ENCODE assay signal across 26 cellular contexts in genomic region chr5:4027335-4027734, GRCh38.
DNase-seq lines count a peak whose midpoint lies in the region; ATAC-seq, FAIRE-seq and TF ChIP-seq lines count a peak whose summit lies in the region.
"Had no signal": no experiment of that assay in that cellular context is flagged by ENCODE, and none has a peak within 500 bp of the region (broad histone marks: within the 10 kb centered on the region; RNA-seq: fewer than 3 reads in every experiment).

No MANE protein-coding gene starts in this region.

- H3K4ac ChIP-seq in trophoblast cell (ENCODE audit: low read depth, low read length) = no peak overlapping the region

- WGBS in HepG2 (ENCODE audit: low lambda C conversion rate) = 3% methylated on average over 7 of the region's 7 CpGs
- WGBS in right lobe of liver (ENCODE audit: insufficient coverage, low coverage, low lambda C conversion rate, missing lambda C conversion rate) = 25% methylated on average over 7 of the region's 7 CpGs
- no CpG with 5 or more reads among the region's 7 CpGs for WGBS in trophoblast cell (ENCODE audit: extremely low coverage, insufficient coverage, insufficient read length)

- H3K4me3 ChIP-seq in HepG2 (replicated peaks in 1 of 3; ENCODE audit: insufficient read depth in 1 of 3, low read depth in 2 of 3, low read length in 3 of 3) = no peak overlapping the region
- no peak overlapping the region for H3K4me3 ChIP-seq in right lobe of liver
- no peak overlapping the region for H3K4me3 ChIP-seq in left lung
- no peak overlapping the region for H3K4me3 ChIP-seq in trophoblast cell (ENCODE audit: low read depth, low read length)
- no peak overlapping the region for H3K4me3 ChIP-seq in WERI-Rb-1 (ENCODE audit: low read depth, low read length)
- H3K4me3 ChIP-seq: SJSA1, transverse colon had no signal

- H3K9me3 ChIP-seq in HepG2 (ENCODE audit: low read length) (peaks cover 94% of the 10 kb centered on the region), right lobe of liver (no peaks in the 10 kb centered on the region), left lung (no peaks in the 10 kb centered on the region), trophoblast cell (ENCODE audit: insufficient read depth, low read depth, low read length) (no peaks in the 10 kb centered on the region), WERI-Rb-1 (ENCODE audit: severe bottlenecking) (peaks cover 5% of the 10 kb centered on the region)

- H2BK5ac ChIP-seq in trophoblast cell (ENCODE audit: low read depth, low read length, poor library complexity) = no peak overlapping the region

- H4K20me1 ChIP-seq in HepG2 (ENCODE audit: insufficient read depth, low read length) = no peaks in the 10 kb centered on the region

- H3K4me1 Mint-ChIP-seq in progenitor cell of endocrine pancreas (ENCODE audit: low read depth) = peaks cover 7% of the 10 kb centered on the region
- H3K4me1 Mint-ChIP-seq: immature natural killer cell had no signal

- H3K4me1 ChIP-seq in HepG2 (ENCODE audit: insufficient read depth, low read length) (no peaks in the 10 kb centered on the region), right lobe of liver (no peaks in the 10 kb centered on the region), left lung (no peaks in the 10 kb centered on the region), trophoblast cell (ENCODE audit: control insufficient read depth in 1 of 2, insufficient read depth in 2 of 2, low read length in 2 of 2) (no peaks in the 10 kb centered on the region)
- H3K4me1 ChIP-seq: SJSA1, transverse colon had no signal

- no peaks in the 10 kb centered on the region for H3K36me3 ChIP-seq in HepG2 (replicated peaks in 1 of 2; ENCODE audit: control insufficient read depth in 1 of 2, insufficient read depth in 2 of 2, low read length in 2 of 2)
- H3K36me3 ChIP-seq in right lobe of liver = no peaks in the 10 kb centered on the region
- no peaks in the 10 kb centered on the region for H3K36me3 ChIP-seq in left lung
- no peaks in the 10 kb centered on the region for H3K36me3 ChIP-seq in trophoblast cell (ENCODE audit: control insufficient read depth in 1 of 2, insufficient read depth in 2 of 2, low read length in 2 of 2)
- H3K36me3 ChIP-seq in WERI-Rb-1 = no peaks in the 10 kb centered on the region
- H3K36me3 ChIP-seq: SJSA1, transverse colon had no signal

- no peaks in the 10 kb centered on the region for H3K36me3 Mint-ChIP-seq in progenitor cell of endocrine pancreas (ENCODE audit: insufficient read depth)

- no peak overlapping the region for H2BK120ac ChIP-seq in trophoblast cell (ENCODE audit: insufficient read depth, low read length, poor library complexity)

- no peak overlapping the region for H3K27ac ChIP-seq in HepG2 (ENCODE audit: extremely low read length, insufficient read depth, low read length)
- no peak overlapping the region for H3K27ac ChIP-seq in right lobe of liver
- no peak overlapping the region for H3K27ac ChIP-seq in left lung
- no peak overlapping the region for H3K27ac ChIP-seq in trophoblast cell (ENCODE audit: low read depth, low read length)
- no peak overlapping the region for H3K27ac ChIP-seq in WERI-Rb-1
- H3K27ac ChIP-seq: HL-60, SJSA1, transverse colon had no signal

- H3K27ac Mint-ChIP-seq in progenitor cell of endocrine pancreas = no peak overlapping the region
- H3K27ac Mint-ChIP-seq: activated CD8-positive, alpha-beta T cell treated with anti-CD3 and anti-CD28 coated beads, Interleukin-2, amount 10 ng/mL, durations not matched to agents 7 days and 5 days; immature natural killer cell had no signal

- no peak overlapping the region for H3K23ac ChIP-seq in trophoblast cell (ENCODE audit: low read length)

- H3K79me1 ChIP-seq in trophoblast cell (ENCODE audit: low read length) = no peaks in the 10 kb centered on the region

- no peak for ATAC-seq in HepG2
- no peak for ATAC-seq in right lobe of liver
- peak; percentile 68 for ATAC-seq in left lung
- ATAC-seq: activated CD8-positive, alpha-beta T cell treated with anti-CD3 and anti-CD28 coated beads, Interleukin-2, amount 10 ng/mL, durations not matched to agents 7 days and 5 days; HCT116 had no signal

- POLR2A ChIA-PET in HepG2 (lab: Yijun Ruan, JAX) = no interaction called here

- FAIRE-seq in HepG2 (lab: Jason Lieb, UNC) = no peak
- FAIRE-seq: frontal cortex, TTC549 had no signal

- TF ChIP-seq EP300 in HepG2 (IDR thresholded peaks at IDR 0.05; ENCODE audit: low read depth in 2 of 2, low read length in 2 of 2) (no peak), HepG2 (CRISPR knock-in tag; IDR thresholded peaks at IDR 0.05; ENCODE audit: borderline replicate concordance) (no peak)

- H3K9ac ChIP-seq in HepG2 (ENCODE audit: insufficient read depth, low read depth, low read length) (no peak overlapping the region), trophoblast cell (ENCODE audit: low read length) (no peak overlapping the region)

- H3K27me3 ChIP-seq in HepG2 (ENCODE audit: control insufficient read depth in 1 of 2, insufficient read depth in 2 of 2, low read length in 2 of 2) = no peaks in the 10 kb centered on the region
- H3K27me3 ChIP-seq in right lobe of liver = no peaks in the 10 kb centered on the region
- H3K27me3 ChIP-seq in left lung = no peaks in the 10 kb centered on the region
- H3K27me3 ChIP-seq in trophoblast cell (ENCODE audit: insufficient read depth, low read length) = no peaks in the 10 kb centered on the region
- H3K27me3 ChIP-seq in WERI-Rb-1 (ENCODE audit: insufficient read depth, low read depth, severe bottlenecking) = no peaks in the 10 kb centered on the region
- H3K27me3 ChIP-seq: SJSA1, transverse colon had no signal

- in situ Hi-C loops in HepG2 (cut with HindIII; ENCODE audit: extremely low pct_ligation_motif_present, low pct_unique_long_range_greater_than_20kb) = no loop called here

- no peak overlapping the region for H3K14ac ChIP-seq in trophoblast cell (ENCODE audit: low read length)

- no peak overlapping the region for H3K4me2 ChIP-seq in HepG2 (ENCODE audit: low read depth, low read length)
- no peak overlapping the region for H3K4me2 ChIP-seq in trophoblast cell (ENCODE audit: low read length)

- no peak overlapping the region for H4K91ac ChIP-seq in trophoblast cell (ENCODE audit: low read depth, low read length)

- H3K18ac ChIP-seq in trophoblast cell (ENCODE audit: low read length) = no peak overlapping the region

- no peak overlapping the region for H2BK12ac ChIP-seq in trophoblast cell (ENCODE audit: low read length)

- no peak overlapping the region for H2AK5ac ChIP-seq in trophoblast cell (ENCODE audit: low read length)

- intact Hi-C loops in HepG2 (cut with micrococcal nuclease; ENCODE audit: unreplicated experiment) = no loop called here
- intact Hi-C loops in right lobe of liver (cut with DNase I) = no loop called here
- intact Hi-C loops in left lung (cut with DNase I) = no loop called here

- no peak overlapping the region for H4K12ac ChIP-seq in trophoblast cell (ENCODE audit: low read depth, low read length)

- CTCF ChIA-PET in HepG2 (lab: Yijun Ruan, JAX; ENCODE audit: low intra/inter-chr PET ratio, low total read pairs) = no interaction called here

- BruUV-seq in HepG2 (replicated peaks; lab: Mats Ljungman, UMichigan) = no TSS peak

- no peak overlapping the region for H4K8ac ChIP-seq in trophoblast cell (ENCODE audit: low read depth, low read length)

- H2AFZ ChIP-seq in HepG2 (ENCODE audit: low read length) (no peak overlapping the region), trophoblast cell (ENCODE audit: insufficient read depth, low read length, poor library complexity) (no peak overlapping the region)

- H3K4me3 Mint-ChIP-seq in progenitor cell of endocrine pancreas (ENCODE audit: low read depth) = no peak overlapping the region
- H3K4me3 Mint-ChIP-seq: activated CD8-positive, alpha-beta T cell treated with anti-CD3 and anti-CD28 coated beads, Interleukin-2, amount 10 ng/mL, durations not matched to agents 7 days and 5 days; immature natural killer cell; nephron had no signal

- DNase-seq in HepG2 (ENCODE audit: low spot score) (no peak), right lobe of liver (no peak), astrocyte of the hippocampus (ENCODE audit: low read depth, low spot score) (peak; percentile 44), left lung (no peak), HPDE6-E6E7 (ENCODE audit: extremely low spot score) (no peak), trophoblast cell (no peak), WERI-Rb-1 (no peak), progenitor cell of endocrine pancreas (ENCODE audit: low spot score, unreplicated experiment) (no peak)
- DNase-seq: activated CD4-positive, CD25-positive, alpha-beta regulatory T cell treated with anti-CD3 and anti-CD28 coated beads, Interleukin-2, amount 50 U/mL, for 72 hours; activated CD8-positive, alpha-beta T cell treated with anti-CD3 and anti-CD28 coated beads, Interleukin-2, amount 10 ng/mL, durations not matched to agents 7 days and 5 days; activated effector memory CD4-positive, alpha-beta T cell treated with anti-CD3 and anti-CD28 coated beads, Interleukin-2, amount 50 U/mL, for 16 hours; activated T-cell treated with anti-CD3 and anti-CD28 coated beads for 4 hours; COR-L47; DMS79; effector CD4-positive, alpha-beta T cell; hippocampal formation; immature natural killer cell; NCI-H1092 treated with DMSO at 0.1 percent for 48 hours; NCI-H2029; transverse colon had no signal

- no peaks in the 10 kb centered on the region for H3K27me3 Mint-ChIP-seq in progenitor cell of endocrine pancreas

- TF ChIP-seq RAD21 in HepG2 (CRISPR knock-in tag; IDR thresholded peaks at IDR 0.05) = no peak

- TF ChIP-seq CTCF in HepG2 (CRISPR knock-in tag; IDR thresholded peaks at IDR 0.05) = no peak
- no peak for TF ChIP-seq CTCF in right lobe of liver (IDR thresholded peaks at IDR 0.05)
- TF ChIP-seq CTCF in left lung (IDR thresholded peaks at IDR 0.05) = no peak
- no peak for TF ChIP-seq CTCF in WERI-Rb-1 (IDR thresholded peaks at IDR 0.05; ENCODE audit: low read depth, low read length)
- no peak for TF ChIP-seq CTCF in progenitor cell of endocrine pancreas (IDR thresholded peaks at IDR 0.05; ENCODE audit: unreplicated experiment)

- H3K79me2 ChIP-seq in HepG2 (ENCODE audit: insufficient read depth, low read length) (no peaks in the 10 kb centered on the region), trophoblast cell (ENCODE audit: control insufficient read depth, insufficient read depth, low read length, poor library complexity) (no peaks in the 10 kb centered on the region)

- TF ChIP-seq POLR2A in HepG2 (IDR thresholded peaks at IDR 0.05; ENCODE audit: insufficient read depth in 1 of 2, low read depth in 2 of 2, low read length in 2 of 2) = no peak
- TF ChIP-seq POLR2A in right lobe of liver (IDR thresholded peaks at IDR 0.05) = no peak

- peaks cover 3% of the 10 kb centered on the region for H3K9me3 Mint-ChIP-seq in progenitor cell of endocrine pancreas (ENCODE audit: low read depth)

TF ChIP-seq in HepG2, 621 proteins besides CTCF, POLR2A, EP300 and RAD21:
- 0 out of 2 replicates have a peak, but pooled peaks have one; percentile 24 for TF ChIP-seq CEBPB (IDR thresholded peaks at IDR 0.05; ENCODE audit: borderline replicate concordance, low read depth, low read length)
- no peak for TF ChIP-seq TCF7 (IDR thresholded peaks at IDR 0.05; ENCODE audit: low read depth)
